ENCODE assay signal across 13 cellular contexts in genomic region chr1:220012259-220012658, GRCh38. TPM values are rescaled to one million over a fixed set of nuclear protein-coding genes. Genes with fewer than 3 reads are reported as not detected.
DNase-seq lines count a peak whose midpoint lies in the region; ATAC-seq and TF ChIP-seq lines count a peak whose summit lies in the region.
"Had no signal": no experiment of that assay in that cellular context is flagged by ENCODE, and none has a peak within 500 bp of the region (broad histone marks: within the 10 kb centered on the region; RNA-seq: fewer than 3 reads in every experiment).

No MANE protein-coding gene starts in this region.

- no peak for ATAC-seq in GM21423 (IDR thresholded peaks at IDR 0.05; ENCODE audit: unreplicated experiment)

- H3K4me3 Mint-ChIP-seq in activated CD4-positive, alpha-beta T cell treated with anti-CD3 and anti-CD28 coated beads, Interleukin-2, amount 10 ng/mL, durations not matched to agents 24 days and 14 days = no peak overlapping the region

- 62% methylated on average over 3 of the region's 3 CpGs for WGBS in SK-N-SH (ENCODE audit: low lambda C conversion rate)

- no peak for TF ChIP-seq EP300 in SK-N-SH (IDR thresholded peaks at IDR 0.05; ENCODE audit: borderline replicate concordance in 1 of 2, low read depth in 1 of 2, low read length in 1 of 2)

- H3K36me3 Mint-ChIP-seq in activated CD4-positive, alpha-beta T cell treated with anti-CD3 and anti-CD28 coated beads, Interleukin-2, amount 10 ng/mL, durations not matched to agents 24 days and 14 days (ENCODE audit: low read depth) = peaks cover 65% of the 10 kb centered on the region

- no peaks in the 10 kb centered on the region for H3K27me3 ChIP-seq in SK-N-SH (ENCODE audit: insufficient read depth)
- no peaks in the 10 kb centered on the region for H3K27me3 ChIP-seq in skeletal muscle satellite cell (ENCODE audit: control insufficient read depth, insufficient read depth, low read length)

- CTCF ChIA-PET in SK-N-SH (lab: Yijun Ruan, JAX) = interaction anchor here (1.0 to 2.9 kb wide), 5 partner anchors 19 to 764 kb away, joined by 3 to 17 read pairs (median 5); no protein-coding TSS in a partner anchor

- intact Hi-C loops in activated CD4-positive, alpha-beta T cell treated with anti-CD3 and anti-CD28 coated beads, Interleukin-2, amount 10 ng/mL, durations not matched to agents 24 days and 14 days (cut with micrococcal nuclease) = no loop called here

- no peak for TF ChIP-seq RAD21 in SK-N-SH (IDR thresholded peaks at IDR 0.05; ENCODE audit: low read length)

- H3K9ac ChIP-seq in SK-N-SH = no peak overlapping the region
- H3K9ac ChIP-seq in skeletal muscle satellite cell (ENCODE audit: low read depth, low read length) = peak overlapping the region; percentile 48
- H3K9ac ChIP-seq: parathyroid adenoma had no signal

- peak; percentile 31; the same call in 1 of the 2 replicates for TF ChIP-seq CTCF in SK-N-SH (IDR thresholded peaks at IDR 0.05)
- peak; percentile 28 for TF ChIP-seq CTCF in fibroblast of pulmonary artery (IDR thresholded peaks at IDR 0.05; ENCODE audit: low read length, missing control alignments)

- peaks cover 51 to 57% of the 10 kb centered on the region in 2 experiments for H3K36me3 ChIP-seq in SK-N-SH (replicated peaks in 1 of 2; ENCODE audit: control insufficient read depth in 1 of 2, insufficient read depth in 2 of 2, low read length in 1 of 2)
- H3K36me3 ChIP-seq in skeletal muscle satellite cell (ENCODE audit: insufficient read depth, low read length) = peaks cover 32% of the 10 kb centered on the region

- no peaks in the 10 kb centered on the region for H3K79me2 ChIP-seq in SK-N-SH (ENCODE audit: insufficient read depth)
- H3K79me2 ChIP-seq: parathyroid adenoma had no signal

- H3K27ac Mint-ChIP-seq in activated CD4-positive, alpha-beta T cell treated with anti-CD3 and anti-CD28 coated beads, Interleukin-2, amount 10 ng/mL, durations not matched to agents 24 days and 14 days = peak overlapping the region; percentile 16

- no peak for DNase-seq in activated CD4-positive, alpha-beta T cell treated with anti-CD3 and anti-CD28 coated beads, Interleukin-2, amount 10 ng/mL, durations not matched to agents 24 days and 14 days
- no peak for DNase-seq in activated CD4-positive, alpha-beta T cell treated with anti-CD3 and anti-CD28 coated beads for 1 hour
- DNase-seq in SK-N-SH (no peak), fibroblast of pulmonary artery (ENCODE audit: low read depth) (peak; percentile 31), UCSD-AML1 (lab: John Stamatoyannopoulos, UW; ENCODE audit: unreplicated experiment) (no peak), AML-193 (lab: John Stamatoyannopoulos, UW) (no peak)
- DNase-seq: NCI-H69; Right ventricle myocardium superior; stimulated activated CD4-positive, alpha-beta T cell treated with anti-CD3 and anti-CD28 coated beads, Interleukin-4, amount 100 ng/mL, for 4 hours had no signal

- H3K9me3 ChIP-seq in SK-N-SH (no peaks in the 10 kb centered on the region), skeletal muscle satellite cell (replicated peaks; ENCODE audit: low read length) (no peaks in the 10 kb centered on the region)

- H3K9me2 ChIP-seq in SK-N-SH = no peaks in the 10 kb centered on the region

- no peaks in the 10 kb centered on the region for H3K27me3 Mint-ChIP-seq in activated CD4-positive, alpha-beta T cell treated with anti-CD3 and anti-CD28 coated beads, Interleukin-2, amount 10 ng/mL, durations not matched to agents 24 days and 14 days

- H2AFZ ChIP-seq in SK-N-SH (ENCODE audit: low read depth) = no peak overlapping the region
- H2AFZ ChIP-seq: parathyroid adenoma had no signal

- H3K27ac ChIP-seq in SK-N-SH (ENCODE audit: low read depth in 2 of 2, low read length in 1 of 2) = 0 out of 4 replicates have a peak overlapping the region, but pooled peaks of 1 of the 2 experiments have one; percentile 5
- H3K27ac ChIP-seq: HL-60, parathyroid adenoma had no signal

- POLR2A ChIA-PET in SK-N-SH (lab: Yijun Ruan, JAX) = no interaction called here

- no peaks in the 10 kb centered on the region for H4K20me1 ChIP-seq in SK-N-SH (ENCODE audit: insufficient read depth)

- H3K4me1 Mint-ChIP-seq in activated CD4-positive, alpha-beta T cell treated with anti-CD3 and anti-CD28 coated beads, Interleukin-2, amount 10 ng/mL, durations not matched to agents 24 days and 14 days = peaks cover 32% of the 10 kb centered on the region

- H3K4me3 ChIP-seq in SK-N-SH (ENCODE audit: low read depth in 2 of 2, low read length in 1 of 2) = no peak overlapping the region
- H3K4me3 ChIP-seq in fibroblast of pulmonary artery (replicated peaks; ENCODE audit: low read depth, low read length) = no peak overlapping the region
- H3K4me3 ChIP-seq in skeletal muscle satellite cell (ENCODE audit: low read length) = no peak overlapping the region

- H3K9me3 Mint-ChIP-seq in activated CD4-positive, alpha-beta T cell treated with anti-CD3 and anti-CD28 coated beads, Interleukin-2, amount 10 ng/mL, durations not matched to agents 24 days and 14 days = no peaks in the 10 kb centered on the region

- H3F3A ChIP-seq in SK-N-SH (replicated peaks; ENCODE audit: insufficient read depth) = no peaks in the 10 kb centered on the region

- H3K4me2 ChIP-seq in SK-N-SH = no peak overlapping the region
- H3K4me2 ChIP-seq in skeletal muscle satellite cell (ENCODE audit: low read length) = peak overlapping the region; percentile 20

- H3K4me1 ChIP-seq in SK-N-SH (ENCODE audit: control insufficient read depth in 1 of 2, insufficient read depth in 2 of 2, low read depth in 1 of 2, low read length in 1 of 2) (peaks cover 0 to 4% of the 10 kb centered on the region in 2 experiments; a peak in 2 of 4 replicates), skeletal muscle satellite cell (ENCODE audit: control insufficient read depth, insufficient read depth, low read length) (peaks cover 11% of the 10 kb centered on the region)
- H3K4me1 ChIP-seq: parathyroid adenoma had no signal

TF ChIP-seq in SK-N-SH, 30 proteins besides CTCF, POLR2A, EP300 and RAD21:
- TF ChIP-seq TAF1 (IDR thresholded peaks at IDR 0.05; ENCODE audit: borderline replicate concordance, low read depth, low read length) = no peak
- no peak for TF ChIP-seq JUND (IDR thresholded peaks at IDR 0.05)
- TF ChIP-seq, protein P1, sequence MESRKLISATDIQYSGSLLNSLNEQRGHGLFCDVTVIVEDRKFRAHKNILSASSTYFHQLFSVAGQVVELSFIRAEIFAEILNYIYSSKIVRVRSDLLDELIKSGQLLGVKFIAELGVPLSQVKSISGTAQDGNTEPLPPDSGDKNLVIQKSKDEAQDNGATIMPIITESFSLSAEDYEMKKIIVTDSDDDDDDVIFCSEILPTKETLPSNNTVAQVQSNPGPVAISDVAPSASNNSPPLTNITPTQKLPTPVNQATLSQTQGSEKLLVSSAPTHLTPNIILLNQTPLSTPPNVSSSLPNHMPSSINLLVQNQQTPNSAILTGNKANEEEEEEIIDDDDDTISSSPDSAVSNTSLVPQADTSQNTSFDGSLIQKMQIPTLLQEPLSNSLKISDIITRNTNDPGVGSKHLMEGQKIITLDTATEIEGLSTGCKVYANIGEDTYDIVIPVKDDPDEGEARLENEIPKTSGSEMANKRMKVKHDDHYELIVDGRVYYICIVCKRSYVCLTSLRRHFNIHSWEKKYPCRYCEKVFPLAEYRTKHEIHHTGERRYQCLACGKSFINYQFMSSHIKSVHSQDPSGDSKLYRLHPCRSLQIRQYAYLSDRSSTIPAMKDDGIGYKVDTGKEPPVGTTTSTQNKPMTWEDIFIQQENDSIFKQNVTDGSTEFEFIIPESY (IDR thresholded peaks at IDR 0.05; ENCODE audit: borderline replicate concordance, low read depth) = no peak
- no peak for TF ChIP-seq MXI1 (IDR thresholded peaks at IDR 0.05; ENCODE audit: low read depth, low read length)
- no peak for TF ChIP-seq TCF12 (IDR thresholded peaks at IDR 0.05)
- TF ChIP-seq GABPA (IDR thresholded peaks at IDR 0.05; ENCODE audit: low read depth) = no peak
- no peak for TF ChIP-seq NRF1 (IDR thresholded peaks at IDR 0.05; ENCODE audit: low read depth, low read length)
- TF ChIP-seq RCOR1 (IDR thresholded peaks at IDR 0.05; ENCODE audit: low read length) = no peak
- TF ChIP-seq, protein P2, sequence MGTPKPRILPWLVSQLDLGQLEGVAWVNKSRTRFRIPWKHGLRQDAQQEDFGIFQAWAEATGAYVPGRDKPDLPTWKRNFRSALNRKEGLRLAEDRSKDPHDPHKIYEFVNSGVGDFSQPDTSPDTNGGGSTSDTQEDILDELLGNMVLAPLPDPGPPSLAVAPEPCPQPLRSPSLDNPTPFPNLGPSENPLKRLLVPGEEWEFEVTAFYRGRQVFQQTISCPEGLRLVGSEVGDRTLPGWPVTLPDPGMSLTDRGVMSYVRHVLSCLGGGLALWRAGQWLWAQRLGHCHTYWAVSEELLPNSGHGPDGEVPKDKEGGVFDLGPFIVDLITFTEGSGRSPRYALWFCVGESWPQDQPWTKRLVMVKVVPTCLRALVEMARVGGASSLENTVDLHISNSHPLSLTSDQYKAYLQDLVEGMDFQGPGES (IDR thresholded peaks at IDR 0.05; ENCODE audit: low read depth, low read length) = no peak

RNA-seq across cellular contexts. Expression of gene EPRS1, which starts 34.0 kb away (rescaled TPM):
- total RNA-seq in activated CD4-positive, alpha-beta T cell treated with anti-CD3 and anti-CD28 coated beads, Interleukin-2, amount 10 ng/mL, durations not matched to agents 24 days and 14 days = 182 and 200 TPM in 2 replicates
- polyA plus RNA-seq in SK-N-SH (2012; rRNA removed) = 23.4 and 28.2 TPM in 2 replicates
- polyA plus RNA-seq in SK-N-SH (2012; cell fraction: cytosol; rRNA removed) = 29.1 and 32.5 TPM in 2 replicates
- 24.2 and 37.9 TPM in 2 replicates for polyA plus RNA-seq in SK-N-SH (2012; cell fraction: nucleus; rRNA removed)
- 152 and 167 TPM in 2 replicates for total RNA-seq in skeletal muscle satellite cell (2012; rRNA removed)
